ENCODE assay signal across 36 cellular contexts in genomic region chr5:12759377-12759776, GRCh38.
"Had no signal": no experiment of that assay in that cellular context is flagged by ENCODE, and none has a peak within 500 bp of the region (broad histone marks: within the 10 kb centered on the region; RNA-seq: fewer than 3 reads in every experiment).

No MANE protein-coding gene starts in this region.

- H3K27me3 Mint-ChIP-seq: activated CD4-positive, alpha-beta memory T cell treated with anti-CD3 and anti-CD28 coated beads, Interleukin-2, amount 10 ng/mL, durations not matched to agents 7 days and 5 days; activated CD4-positive, alpha-beta T cell treated with anti-CD3 and anti-CD28 coated beads for 36 hours; activated CD4-positive, alpha-beta T cell treated with anti-CD3 and anti-CD28 coated beads, Interleukin-2, amount 10 ng/mL, durations not matched to agents 7 days and 5 days; activated CD8-positive, alpha-beta memory T cell treated with anti-CD3 and anti-CD28 coated beads, Interleukin-2, amount 10 ng/mL, durations not matched to agents 7 days and 5 days; activated naive CD8-positive, alpha-beta T cell treated with anti-CD3 and anti-CD28 coated beads for 36 hours; activated T-cell treated with anti-CD3 and anti-CD28 coated beads, Interleukin-2, amount 50 U/mL, for 24 hours had no signal

- H3K27ac Mint-ChIP-seq: activated CD4-positive, alpha-beta memory T cell treated with anti-CD3 and anti-CD28 coated beads, Interleukin-2, amount 10 ng/mL, durations not matched to agents 7 days and 5 days; activated CD4-positive, alpha-beta T cell treated with anti-CD3 and anti-CD28 coated beads for 36 hours; activated CD4-positive, alpha-beta T cell treated with anti-CD3 and anti-CD28 coated beads, Interleukin-2, amount 10 ng/mL, durations not matched to agents 7 days and 5 days; activated CD8-positive, alpha-beta memory T cell treated with anti-CD3 and anti-CD28 coated beads, Interleukin-2, amount 10 ng/mL, durations not matched to agents 7 days and 5 days; activated CD8-positive, alpha-beta T cell treated with anti-CD3 and anti-CD28 coated beads, Interleukin-2, amount 10 ng/mL, durations not matched to agents 7 days and 5 days; activated naive CD4-positive, alpha-beta T cell treated with anti-CD3 and anti-CD28 coated beads for 36 hours; activated naive CD4-positive, alpha-beta T cell treated with anti-CD3 and anti-CD28 coated beads, Interleukin-2, amount 50 U/mL, for 72 hours; activated naive CD8-positive, alpha-beta T cell treated with anti-CD3 and anti-CD28 coated beads for 36 hours; activated T-cell treated with anti-CD3 and anti-CD28 coated beads, Interleukin-2, amount 50 U/mL, for 24 hours; T-helper 1 cell treated with Interleukin-12 subunit alpha and Interleukin-12 subunit beta and Interleukin-4 antibody, amounts not matched to agents 30 μg/mL and 1 μg/mL, for 36 hours; T-helper 2 cell treated with Interferon-gamma antibody and Interleukin-4, amounts not matched to agents 5 μg/mL and 100 μg/mL, for 36 hours; WTC11 had no signal

- H3K27ac ChIP-seq: adrenal gland, body of pancreas, brain microvascular endothelial cell, breast epithelium, WERI-Rb-1 had no signal

- H3K9me3 Mint-ChIP-seq: activated CD4-positive, alpha-beta memory T cell treated with anti-CD3 and anti-CD28 coated beads, Interleukin-2, amount 10 ng/mL, durations not matched to agents 7 days and 5 days; WTC11 had no signal

- H3K4me3 ChIP-seq: adrenal gland, body of pancreas, breast epithelium had no signal

- H3K27me3 ChIP-seq: adrenal gland, body of pancreas, brain microvascular endothelial cell, breast epithelium had no signal

- DNase-seq: activated CD4-positive, alpha-beta memory T cell treated with anti-CD3 and anti-CD28 coated beads, Interleukin-2, amount 10 ng/mL, durations not matched to agents 7 days and 5 days; activated CD4-positive, alpha-beta T cell treated with anti-CD3 and anti-CD28 coated beads for 1 hour; activated CD4-positive, alpha-beta T cell treated with anti-CD3 and anti-CD28 coated beads for 36 hours; activated CD4-positive, alpha-beta T cell treated with anti-CD3 and anti-CD28 coated beads for 48 hours; activated CD4-positive, alpha-beta T cell treated with anti-CD3 and anti-CD28 coated beads, Interleukin-2, amount 10 ng/mL, durations not matched to agents 7 days and 5 days; activated CD4-positive, alpha-beta T cell treated with anti-CD3 and anti-CD28 coated beads, Interleukin-2, amount 50 U/mL, for 48 hours; activated CD4-positive, CD25-positive, alpha-beta regulatory T cell; activated CD8-positive, alpha-beta memory T cell treated with anti-CD3 and anti-CD28 coated beads for 24 hours; activated CD8-positive, alpha-beta memory T cell treated with anti-CD3 and anti-CD28 coated beads, Interleukin-2, amount 10 ng/mL, durations not matched to agents 7 days and 5 days; activated CD8-positive, alpha-beta memory T cell treated with anti-CD3 and anti-CD28 coated beads, Interleukin-2, amount 50 U/mL, for 48 hours; activated CD8-positive, alpha-beta T cell treated with anti-CD3 and anti-CD28 coated beads, Interleukin-2, amount 10 ng/mL, durations not matched to agents 7 days and 5 days; activated effector memory CD4-positive, alpha-beta T cell treated with anti-CD3 and anti-CD28 coated beads, Interleukin-2, amount 50 U/mL, for 16 hours; activated gamma-delta T cell treated with Interleukin-2 at 50 U/mL for 16 hours; activated naive CD4-positive, alpha-beta T cell; activated naive CD4-positive, alpha-beta T cell treated with anti-CD3 and anti-CD28 coated beads for 36 hours; activated naive CD4-positive, alpha-beta T cell treated with anti-CD3 and anti-CD28 coated beads, Interleukin-2, amount 50 U/mL, for 16 hours; activated naive CD8-positive, alpha-beta T cell treated with anti-CD3 and anti-CD28 coated beads for 36 hours; activated T-cell treated with anti-CD3 and anti-CD28 coated beads, Interleukin-2, amount 50 U/mL, for 24 hours; activated T-cell treated with anti-CD3 and anti-CD28 coated beads, Interleukin-2, amount 50 U/mL, for 48 hours; adrenal gland; amniotic stem cell; aorta; body of pancreas; brain microvascular endothelial cell; central memory CD4-positive, alpha-beta T cell; T-helper 2 cell; T-helper 9 cell; WERI-Rb-1 had no signal

- H3K4me1 Mint-ChIP-seq: activated CD4-positive, alpha-beta memory T cell treated with anti-CD3 and anti-CD28 coated beads, Interleukin-2, amount 10 ng/mL, durations not matched to agents 7 days and 5 days; activated CD4-positive, alpha-beta T cell treated with anti-CD3 and anti-CD28 coated beads for 36 hours; activated CD4-positive, alpha-beta T cell treated with anti-CD3 and anti-CD28 coated beads, Interleukin-2, amount 10 ng/mL, durations not matched to agents 7 days and 5 days; activated CD8-positive, alpha-beta memory T cell treated with anti-CD3 and anti-CD28 coated beads, Interleukin-2, amount 10 ng/mL, durations not matched to agents 7 days and 5 days; activated naive CD8-positive, alpha-beta T cell treated with anti-CD3 and anti-CD28 coated beads for 36 hours; WTC11 had no signal

- FAIRE-seq: astrocyte, TTC549 had no signal

- ATAC-seq: activated CD4-positive, alpha-beta T cell treated with anti-CD3 and anti-CD28 coated beads for 36 hours; activated CD4-positive, CD25-positive, alpha-beta regulatory T cell treated with anti-CD3 and anti-CD28 coated beads, Interleukin-2, amount 50 U/mL, for 24 hours; activated CD8-positive, alpha-beta memory T cell treated with anti-CD3 and anti-CD28 coated beads, Interleukin-2, amount 10 ng/mL, durations not matched to agents 7 days and 5 days; activated CD8-positive, alpha-beta T cell treated with anti-CD3 and anti-CD28 coated beads, Interleukin-2, amount 10 ng/mL, durations not matched to agents 7 days and 5 days; activated naive CD4-positive, alpha-beta T cell treated with anti-CD3 and anti-CD28 coated beads, Interleukin-2, amount 50 U/mL, for 72 hours; body of pancreas; WTC11 had no signal

- H3K4me1 ChIP-seq: adrenal gland, body of pancreas, breast epithelium had no signal

- H3K9me3 ChIP-seq: body of pancreas, breast epithelium had no signal

- H3K36me3 ChIP-seq: adrenal gland, brain microvascular endothelial cell, WERI-Rb-1 had no signal

- H3K36me3 Mint-ChIP-seq: activated CD8-positive, alpha-beta memory T cell treated with anti-CD3 and anti-CD28 coated beads, Interleukin-2, amount 10 ng/mL, durations not matched to agents 7 days and 5 days; activated naive CD4-positive, alpha-beta T cell treated with anti-CD3 and anti-CD28 coated beads, Interleukin-2, amount 50 U/mL, for 72 hours; activated naive CD8-positive, alpha-beta T cell treated with anti-CD3 and anti-CD28 coated beads for 36 hours; WTC11 had no signal

- H3K4me3 Mint-ChIP-seq: activated CD4-positive, alpha-beta memory T cell treated with anti-CD3 and anti-CD28 coated beads, Interleukin-2, amount 10 ng/mL, durations not matched to agents 7 days and 5 days; activated CD4-positive, alpha-beta T cell treated with anti-CD3 and anti-CD28 coated beads for 36 hours; activated CD4-positive, alpha-beta T cell treated with anti-CD3 and anti-CD28 coated beads, Interleukin-2, amount 10 ng/mL, durations not matched to agents 7 days and 5 days; activated CD8-positive, alpha-beta memory T cell treated with anti-CD3 and anti-CD28 coated beads, Interleukin-2, amount 10 ng/mL, durations not matched to agents 7 days and 5 days; activated CD8-positive, alpha-beta T cell treated with anti-CD3 and anti-CD28 coated beads, Interleukin-2, amount 10 ng/mL, durations not matched to agents 7 days and 5 days; activated naive CD4-positive, alpha-beta T cell treated with anti-CD3 and anti-CD28 coated beads for 36 hours; activated naive CD8-positive, alpha-beta T cell treated with anti-CD3 and anti-CD28 coated beads for 36 hours; activated T-cell treated with anti-CD3 and anti-CD28 coated beads, Interleukin-2, amount 50 U/mL, for 24 hours; T-helper 1 cell treated with Interleukin-12 subunit alpha and Interleukin-12 subunit beta and Interleukin-4 antibody, amounts not matched to agents 30 μg/mL and 1 μg/mL, for 36 hours; T-helper 2 cell treated with Interferon-gamma antibody and Interleukin-4, amounts not matched to agents 5 μg/mL and 100 μg/mL, for 36 hours; WTC11 had no signal
